In genomic region chr12:11170810-11171144, GRCh38 we compare ENCODE assay signal across 8 cellular contexts. TPM values are rescaled to one million over a fixed set of nuclear protein-coding genes. Genes with fewer than 3 reads are reported as not detected.
DNase-seq lines count a peak whose midpoint lies in the region; ATAC-seq and TF ChIP-seq lines count a peak whose summit lies in the region.

No MANE protein-coding gene starts in this region.

- peak overlapping the region; percentile 62; the same call in 1 of the 2 replicates for H2AFZ ChIP-seq in Karpas-422 (ENCODE audit: low read length)

- H3K27me3 ChIP-seq in Karpas-422 (ENCODE audit: low read length) = no peaks in the 10 kb centered on the region

- intact Hi-C loops in dendritic cell treated with granulocyte-macrophage colony-stimulating factor and Interleukin-4, amounts not matched to agents 40 ng/mL and 50 ng/mL, for 4 days (cut with micrococcal nuclease) = loop anchor here (1.0 kb wide), 1 partner anchor 316 kb away; no protein-coding TSS in a partner anchor
- intact Hi-C loops in natural killer cell (cut with micrococcal nuclease) = loop anchor here (2.0 to 10.0 kb wide), 2 partner anchors 188 to 556 kb away; partner anchors contain the start of gene MAGOHB

- H3K4me2 ChIP-seq in Karpas-422 (ENCODE audit: low read depth, low read length, poor library complexity, severe bottlenecking) = peak overlapping the region; percentile 87

- peak overlapping the region; percentile 99 for H3K4me3 Mint-ChIP-seq in dendritic cell treated with granulocyte-macrophage colony-stimulating factor and Interleukin-4, amounts not matched to agents 40 ng/mL and 50 ng/mL, for 4 days
- peak overlapping the region; percentile 100 for H3K4me3 Mint-ChIP-seq in natural killer cell

- H3K9me3 Mint-ChIP-seq in dendritic cell treated with granulocyte-macrophage colony-stimulating factor and Interleukin-4, amounts not matched to agents 40 ng/mL and 50 ng/mL, for 4 days = no peaks in the 10 kb centered on the region
- H3K9me3 Mint-ChIP-seq in natural killer cell = no peaks in the 10 kb centered on the region

- peaks cover 94% of the 10 kb centered on the region for H3K79me2 ChIP-seq in Karpas-422 (ENCODE audit: low read length)

- peaks cover 43% of the 10 kb centered on the region for H3K36me3 ChIP-seq in Karpas-422 (ENCODE audit: insufficient read depth, low read length)

- DNase-seq in AG10803 (ENCODE audit: low read depth) (no peak), Karpas-422 (no peak), natural killer cell (no peak), NCI-H1694 treated with DMSO at 0.1 percent for 48 hours (lab: John Stamatoyannopoulos, UW) (no peak), hypothalamus (lab: John Stamatoyannopoulos, UW) (no peak)

- H3K9me2 ChIP-seq in Karpas-422 (replicated peaks; ENCODE audit: insufficient read depth, low read length) = no peaks in the 10 kb centered on the region

- H4K20me1 ChIP-seq in Karpas-422 (ENCODE audit: insufficient read depth, low read depth, low read length) = peaks cover 34% of the 10 kb centered on the region

- H3K27ac Mint-ChIP-seq in dendritic cell treated with granulocyte-macrophage colony-stimulating factor and Interleukin-4, amounts not matched to agents 40 ng/mL and 50 ng/mL, for 4 days = peak overlapping the region; percentile 100
- H3K27ac Mint-ChIP-seq in natural killer cell = peak overlapping the region; percentile 99 to 100

- H3K4me1 Mint-ChIP-seq in dendritic cell treated with granulocyte-macrophage colony-stimulating factor and Interleukin-4, amounts not matched to agents 40 ng/mL and 50 ng/mL, for 4 days (ENCODE audit: low read depth) = peaks cover 47% of the 10 kb centered on the region
- H3K4me1 Mint-ChIP-seq in natural killer cell = peaks cover 73 to 74% of the 10 kb centered on the region in 2 donors

- no peaks in the 10 kb centered on the region; the same call in 1 of the 2 replicates for H3K9me3 ChIP-seq in Karpas-422 (ENCODE audit: low read length)

- H3K27me3 Mint-ChIP-seq in dendritic cell treated with granulocyte-macrophage colony-stimulating factor and Interleukin-4, amounts not matched to agents 40 ng/mL and 50 ng/mL, for 4 days = no peaks in the 10 kb centered on the region
- no peaks in the 10 kb centered on the region for H3K27me3 Mint-ChIP-seq in natural killer cell (ENCODE audit: low read depth in 2 of 2)

- TF ChIP-seq CTCF in AG10803 (conservative IDR thresholded peaks at IDR 0.05; ENCODE audit: low read length) (no peak), natural killer cell (IDR thresholded peaks at IDR 0.05) (no peak)

- peak overlapping the region; percentile 85 for H3K9ac ChIP-seq in Karpas-422 (ENCODE audit: low read length)

- ATAC-seq in natural killer cell = no peak
- ATAC-seq in HG02973 (IDR thresholded peaks at IDR 0.05; ENCODE audit: unreplicated experiment) = no peak
- ATAC-seq in GM19324 (IDR thresholded peaks at IDR 0.05; ENCODE audit: low FRiP score, unreplicated experiment) = no peak

- H3K27ac ChIP-seq in Karpas-422 (ENCODE audit: low read length) = peak overlapping the region; percentile 73

- H3K4me3 ChIP-seq in AG10803 (ENCODE audit: low read length) = peak overlapping the region; percentile 92
- peak overlapping the region; percentile 89 for H3K4me3 ChIP-seq in Karpas-422 (ENCODE audit: low read length)

- H3K36me3 Mint-ChIP-seq in dendritic cell treated with granulocyte-macrophage colony-stimulating factor and Interleukin-4, amounts not matched to agents 40 ng/mL and 50 ng/mL, for 4 days (ENCODE audit: low read depth) = peaks cover 31% of the 10 kb centered on the region
- H3K36me3 Mint-ChIP-seq in natural killer cell = no peaks in the 10 kb centered on the region

- H3K4me1 ChIP-seq in Karpas-422 (ENCODE audit: low read length) = peaks cover 33% of the 10 kb centered on the region

RNA-seq across cellular contexts. Expression of gene SMIM10L1, which starts 0.2 kb away (rescaled TPM):
- total RNA-seq in Karpas-422 (2014; rRNA removed; shearing (Covaris generic); ENCODE audit: low replicate concordance) = 4.9 and 9.0 TPM in 2 replicates
- total RNA-seq in natural killer cell = 10 to 100 TPM in 1 of 3 donors, 1 to 10 TPM in 2; 8.6 to 10.7 (median 9.9) TPM

RNA-seq across cellular contexts. Expression of gene TAS2R42, which starts 16.0 kb away (rescaled TPM):
- not detected in 2 replicates for total RNA-seq in Karpas-422 (2014; rRNA removed; shearing (Covaris generic); ENCODE audit: low replicate concordance)
- total RNA-seq in natural killer cell = not detected

RNA-seq across cellular contexts. Expression of gene TAS2R30, which starts 36.3 kb away (rescaled TPM):
- total RNA-seq in Karpas-422 (2014; rRNA removed; shearing (Covaris generic); ENCODE audit: low replicate concordance) = 6.0 and 13.9 TPM in 2 replicates
- total RNA-seq in natural killer cell = 1 to 10 TPM; 6.9 to 9.7 (median 6.9) TPM
